In the genomic region with DNA sequence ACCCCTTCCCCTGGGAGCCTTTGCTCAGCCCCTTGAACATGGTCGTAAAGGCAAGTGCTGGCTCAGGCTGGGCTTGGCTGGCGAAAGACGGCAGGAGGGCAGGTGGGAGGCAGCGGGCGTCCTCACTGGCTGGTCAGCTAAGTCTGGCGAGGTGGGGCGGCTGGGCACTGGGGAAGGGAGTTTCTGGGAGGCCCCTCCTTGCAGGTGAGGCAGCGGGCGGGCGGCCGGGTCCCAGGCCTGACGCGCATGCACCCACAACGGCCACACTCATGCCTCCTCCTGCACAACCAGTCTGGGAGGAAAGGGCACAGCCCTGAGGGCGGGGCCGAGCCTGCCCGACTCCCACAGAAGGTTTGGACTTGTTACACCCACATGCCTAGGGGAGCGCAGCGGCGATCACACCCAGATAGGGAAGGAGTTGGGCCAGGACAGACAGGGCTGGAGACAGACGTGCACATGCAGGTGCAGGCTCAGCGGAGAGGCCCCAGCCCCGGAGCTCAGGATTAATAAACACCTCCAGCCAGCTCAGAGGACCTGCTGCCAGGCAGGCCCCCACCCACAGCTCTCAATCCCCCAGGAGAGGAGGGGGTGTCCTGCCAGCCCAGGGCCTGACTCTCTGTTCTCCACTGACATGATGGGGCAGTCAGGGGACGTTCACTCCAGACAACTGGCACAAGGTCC, we compare ENCODE assay signal across 1 cellular context.
TF ChIP-seq lines count a peak whose summit lies in the region.

A gene (minus strand): TSS at position 148 of the 681 bp plus-strand sequence. CDS start 108 bp downstream, at position 40.

TF ChIP-seq in HepG2, 621 proteins besides CTCF, POLR2A, EP300 and RAD21 (continued from another document and continues in another):
- TF ChIP-seq, protein P1, sequence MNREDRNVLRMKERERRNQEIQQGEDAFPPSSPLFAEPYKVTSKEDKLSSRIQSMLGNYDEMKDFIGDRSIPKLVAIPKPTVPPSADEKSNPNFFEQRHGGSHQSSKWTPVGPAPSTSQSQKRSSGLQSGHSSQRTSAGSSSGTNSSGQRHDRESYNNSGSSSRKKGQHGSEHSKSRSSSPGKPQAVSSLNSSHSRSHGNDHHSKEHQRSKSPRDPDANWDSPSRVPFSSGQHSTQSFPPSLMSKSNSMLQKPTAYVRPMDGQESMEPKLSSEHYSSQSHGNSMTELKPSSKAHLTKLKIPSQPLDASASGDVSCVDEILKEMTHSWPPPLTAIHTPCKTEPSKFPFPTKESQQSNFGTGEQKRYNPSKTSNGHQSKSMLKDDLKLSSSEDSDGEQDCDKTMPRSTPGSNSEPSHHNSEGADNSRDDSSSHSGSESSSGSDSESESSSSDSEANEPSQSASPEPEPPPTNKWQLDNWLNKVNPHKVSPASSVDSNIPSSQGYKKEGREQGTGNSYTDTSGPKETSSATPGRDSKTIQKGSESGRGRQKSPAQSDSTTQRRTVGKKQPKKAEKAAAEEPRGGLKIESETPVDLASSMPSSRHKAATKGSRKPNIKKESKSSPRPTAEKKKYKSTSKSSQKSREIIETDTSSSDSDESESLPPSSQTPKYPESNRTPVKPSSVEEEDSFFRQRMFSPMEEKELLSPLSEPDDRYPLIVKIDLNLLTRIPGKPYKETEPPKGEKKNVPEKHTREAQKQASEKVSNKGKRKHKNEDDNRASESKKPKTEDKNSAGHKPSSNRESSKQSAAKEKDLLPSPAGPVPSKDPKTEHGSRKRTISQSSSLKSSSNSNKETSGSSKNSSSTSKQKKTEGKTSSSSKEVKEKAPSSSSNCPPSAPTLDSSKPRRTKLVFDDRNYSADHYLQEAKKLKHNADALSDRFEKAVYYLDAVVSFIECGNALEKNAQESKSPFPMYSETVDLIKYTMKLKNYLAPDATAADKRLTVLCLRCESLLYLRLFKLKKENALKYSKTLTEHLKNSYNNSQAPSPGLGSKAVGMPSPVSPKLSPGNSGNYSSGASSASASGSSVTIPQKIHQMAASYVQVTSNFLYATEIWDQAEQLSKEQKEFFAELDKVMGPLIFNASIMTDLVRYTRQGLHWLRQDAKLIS (CRISPR knock-in tag; IDR thresholded peaks at IDR 0.05): no peak
- TF ChIP-seq, protein P2, sequence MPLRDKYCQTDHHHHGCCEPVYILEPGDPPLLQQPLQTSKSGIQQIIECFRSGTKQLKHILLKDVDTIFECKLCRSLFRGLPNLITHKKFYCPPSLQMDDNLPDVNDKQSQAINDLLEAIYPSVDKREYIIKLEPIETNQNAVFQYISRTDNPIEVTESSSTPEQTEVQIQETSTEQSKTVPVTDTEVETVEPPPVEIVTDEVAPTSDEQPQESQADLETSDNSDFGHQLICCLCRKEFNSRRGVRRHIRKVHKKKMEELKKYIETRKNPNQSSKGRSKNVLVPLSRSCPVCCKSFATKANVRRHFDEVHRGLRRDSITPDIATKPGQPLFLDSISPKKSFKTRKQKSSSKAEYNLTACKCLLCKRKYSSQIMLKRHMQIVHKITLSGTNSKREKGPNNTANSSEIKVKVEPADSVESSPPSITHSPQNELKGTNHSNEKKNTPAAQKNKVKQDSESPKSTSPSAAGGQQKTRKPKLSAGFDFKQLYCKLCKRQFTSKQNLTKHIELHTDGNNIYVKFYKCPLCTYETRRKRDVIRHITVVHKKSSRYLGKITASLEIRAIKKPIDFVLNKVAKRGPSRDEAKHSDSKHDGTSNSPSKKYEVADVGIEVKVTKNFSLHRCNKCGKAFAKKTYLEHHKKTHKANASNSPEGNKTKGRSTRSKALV (CRISPR knock-in tag; IDR thresholded peaks at IDR 0.05): peak; percentile 55; the same call in 1 of the 2 replicates
- TF ChIP-seq ZFP90 (CRISPR knock-in tag; IDR thresholded peaks at IDR 0.05; ENCODE audit: borderline replicate concordance): peak; percentile 85; the same call in 1 of the 2 replicates
- TF ChIP-seq ZNF768 (CRISPR knock-in tag; IDR thresholded peaks at IDR 0.05): peak; percentile 31; the same call in 1 of the 2 replicates
- TF ChIP-seq AKAP8 (CRISPR knock-in tag; IDR thresholded peaks at IDR 0.05): peak; percentile 38; the same call in 1 of the 2 replicates
- TF ChIP-seq, protein P3, sequence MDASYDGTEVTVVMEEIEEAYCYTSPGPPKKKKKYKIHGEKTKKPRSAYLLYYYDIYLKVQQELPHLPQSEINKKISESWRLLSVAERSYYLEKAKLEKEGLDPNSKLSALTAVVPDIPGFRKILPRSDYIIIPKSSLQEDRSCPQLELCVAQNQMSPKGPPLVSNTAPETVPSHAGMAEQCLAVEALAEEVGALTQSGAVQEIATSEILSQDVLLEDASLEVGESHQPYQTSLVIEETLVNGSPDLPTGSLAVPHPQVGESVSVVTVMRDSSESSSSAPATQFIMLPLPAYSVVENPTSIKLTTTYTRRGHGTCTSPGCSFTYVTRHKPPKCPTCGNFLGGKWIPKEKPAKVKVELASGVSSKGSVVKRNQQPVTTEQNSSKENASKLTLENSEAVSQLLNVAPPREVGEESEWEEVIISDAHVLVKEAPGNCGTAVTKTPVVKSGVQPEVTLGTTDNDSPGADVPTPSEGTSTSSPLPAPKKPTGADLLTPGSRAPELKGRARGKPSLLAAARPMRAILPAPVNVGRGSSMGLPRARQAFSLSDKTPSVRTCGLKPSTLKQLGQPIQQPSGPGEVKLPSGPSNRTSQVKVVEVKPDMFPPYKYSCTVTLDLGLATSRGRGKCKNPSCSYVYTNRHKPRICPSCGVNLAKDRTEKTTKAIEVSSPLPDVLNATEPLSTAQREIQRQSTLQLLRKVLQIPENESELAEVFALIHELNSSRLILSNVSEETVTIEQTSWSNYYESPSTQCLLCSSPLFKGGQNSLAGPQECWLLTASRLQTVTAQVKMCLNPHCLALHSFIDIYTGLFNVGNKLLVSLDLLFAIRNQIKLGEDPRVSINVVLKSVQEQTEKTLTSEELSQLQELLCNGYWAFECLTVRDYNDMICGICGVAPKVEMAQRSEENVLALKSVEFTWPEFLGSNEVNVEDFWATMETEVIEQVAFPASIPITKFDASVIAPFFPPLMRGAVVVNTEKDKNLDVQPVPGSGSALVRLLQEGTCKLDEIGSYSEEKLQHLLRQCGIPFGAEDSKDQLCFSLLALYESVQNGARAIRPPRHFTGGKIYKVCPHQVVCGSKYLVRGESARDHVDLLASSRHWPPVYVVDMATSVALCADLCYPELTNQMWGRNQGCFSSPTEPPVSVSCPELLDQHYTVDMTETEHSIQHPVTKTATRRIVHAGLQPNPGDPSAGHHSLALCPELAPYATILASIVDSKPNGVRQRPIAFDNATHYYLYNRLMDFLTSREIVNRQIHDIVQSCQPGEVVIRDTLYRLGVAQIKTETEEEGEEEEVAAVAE (CRISPR knock-in tag; IDR thresholded peaks at IDR 0.05; ENCODE audit: borderline replicate concordance): peak; percentile 56; the same call in 1 of the 2 replicates
- peak; percentile 69 for TF ChIP-seq POLR2AphosphoS5 (IDR thresholded peaks at IDR 0.05; ENCODE audit: low read depth, low read length)
- TF ChIP-seq, protein P4, sequence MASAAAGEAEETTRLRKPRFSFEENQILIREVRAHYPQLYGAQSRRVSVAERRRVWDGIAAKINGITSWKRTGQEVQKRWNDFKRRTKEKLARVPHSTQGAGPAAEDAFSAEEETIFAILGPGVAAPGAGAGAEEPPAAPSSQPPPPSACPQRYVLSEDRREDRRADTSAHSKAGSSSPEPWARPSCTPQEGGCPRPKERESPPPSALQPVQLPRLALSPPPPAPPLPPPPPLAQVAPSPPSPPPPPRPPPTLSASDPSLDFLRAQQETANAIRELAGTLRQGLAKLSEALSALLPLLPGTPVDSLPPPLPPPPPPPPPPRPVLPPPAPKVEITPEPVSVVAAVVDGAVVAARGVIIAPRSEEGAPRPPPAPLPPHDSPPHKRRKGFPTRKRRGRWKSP (CRISPR knock-in tag; IDR thresholded peaks at IDR 0.05): no peak
- TF ChIP-seq, protein P5, sequence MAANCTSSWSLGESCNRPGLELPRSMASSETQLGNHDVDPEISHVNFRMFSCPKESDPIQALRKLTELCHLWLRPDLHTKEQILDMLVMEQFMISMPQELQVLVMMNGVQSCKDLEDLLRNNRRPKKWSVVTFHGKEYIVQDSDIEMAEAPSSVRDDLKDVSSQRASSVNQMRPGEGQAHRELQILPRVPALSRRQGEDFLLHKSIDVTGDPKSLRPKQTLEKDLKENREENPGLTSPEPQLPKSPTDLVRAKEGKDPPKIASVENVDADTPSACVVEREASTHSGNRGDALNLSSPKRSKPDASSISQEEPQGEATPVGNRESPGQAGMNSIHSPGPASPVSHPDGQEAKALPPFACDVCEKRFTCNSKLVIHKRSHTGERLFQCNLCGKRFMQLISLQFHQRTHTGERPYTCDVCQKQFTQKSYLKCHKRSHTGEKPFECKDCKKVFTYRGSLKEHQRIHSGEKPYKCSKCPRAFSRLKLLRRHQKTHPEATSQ (CRISPR knock-in tag; IDR thresholded peaks at IDR 0.05; ENCODE audit: borderline replicate concordance): peak; percentile 78
- TF ChIP-seq NR1H2 (CRISPR knock-in tag; IDR thresholded peaks at IDR 0.05; ENCODE audit: borderline replicate concordance, low read depth): no peak
- no peak for TF ChIP-seq TCF7L2 (IDR thresholded peaks at IDR 0.05; ENCODE audit: low read depth, low read length)
- TF ChIP-seq RELA (CRISPR knock-in tag; IDR thresholded peaks at IDR 0.05): peak; percentile 59; the same call in 1 of the 2 replicates
- TF ChIP-seq JDP2 (CRISPR knock-in tag; IDR thresholded peaks at IDR 0.05; ENCODE audit: borderline replicate concordance): no peak
- TF ChIP-seq ZNF570 (CRISPR knock-in tag; IDR thresholded peaks at IDR 0.05; ENCODE audit: borderline replicate concordance): no peak; the same call in 1 of the 2 replicates
- TF ChIP-seq PHF8 (CRISPR knock-in tag; IDR thresholded peaks at IDR 0.05): peak; percentile 76; the same call in 1 of the 2 replicates
- TF ChIP-seq KLF6 (CRISPR knock-in tag; IDR thresholded peaks at IDR 0.05): no peak; the same call in 1 of the 2 replicates
- TF ChIP-seq, protein P6, sequence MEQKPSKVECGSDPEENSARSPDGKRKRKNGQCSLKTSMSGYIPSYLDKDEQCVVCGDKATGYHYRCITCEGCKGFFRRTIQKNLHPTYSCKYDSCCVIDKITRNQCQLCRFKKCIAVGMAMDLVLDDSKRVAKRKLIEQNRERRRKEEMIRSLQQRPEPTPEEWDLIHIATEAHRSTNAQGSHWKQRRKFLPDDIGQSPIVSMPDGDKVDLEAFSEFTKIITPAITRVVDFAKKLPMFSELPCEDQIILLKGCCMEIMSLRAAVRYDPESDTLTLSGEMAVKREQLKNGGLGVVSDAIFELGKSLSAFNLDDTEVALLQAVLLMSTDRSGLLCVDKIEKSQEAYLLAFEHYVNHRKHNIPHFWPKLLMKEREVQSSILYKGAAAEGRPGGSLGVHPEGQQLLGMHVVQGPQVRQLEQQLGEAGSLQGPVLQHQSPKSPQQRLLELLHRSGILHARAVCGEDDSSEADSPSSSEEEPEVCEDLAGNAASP (CRISPR knock-in tag; IDR thresholded peaks at IDR 0.05; ENCODE audit: borderline replicate concordance): peak; percentile 10; the same call in 1 of the 2 replicates
- TF ChIP-seq, protein P7, sequence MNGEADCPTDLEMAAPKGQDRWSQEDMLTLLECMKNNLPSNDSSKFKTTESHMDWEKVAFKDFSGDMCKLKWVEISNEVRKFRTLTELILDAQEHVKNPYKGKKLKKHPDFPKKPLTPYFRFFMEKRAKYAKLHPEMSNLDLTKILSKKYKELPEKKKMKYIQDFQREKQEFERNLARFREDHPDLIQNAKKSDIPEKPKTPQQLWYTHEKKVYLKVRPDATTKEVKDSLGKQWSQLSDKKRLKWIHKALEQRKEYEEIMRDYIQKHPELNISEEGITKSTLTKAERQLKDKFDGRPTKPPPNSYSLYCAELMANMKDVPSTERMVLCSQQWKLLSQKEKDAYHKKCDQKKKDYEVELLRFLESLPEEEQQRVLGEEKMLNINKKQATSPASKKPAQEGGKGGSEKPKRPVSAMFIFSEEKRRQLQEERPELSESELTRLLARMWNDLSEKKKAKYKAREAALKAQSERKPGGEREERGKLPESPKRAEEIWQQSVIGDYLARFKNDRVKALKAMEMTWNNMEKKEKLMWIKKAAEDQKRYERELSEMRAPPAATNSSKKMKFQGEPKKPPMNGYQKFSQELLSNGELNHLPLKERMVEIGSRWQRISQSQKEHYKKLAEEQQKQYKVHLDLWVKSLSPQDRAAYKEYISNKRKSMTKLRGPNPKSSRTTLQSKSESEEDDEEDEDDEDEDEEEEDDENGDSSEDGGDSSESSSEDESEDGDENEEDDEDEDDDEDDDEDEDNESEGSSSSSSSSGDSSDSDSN (CRISPR knock-in tag; IDR thresholded peaks at IDR 0.05): peak; percentile 93
- no peak for TF ChIP-seq FOXP1 (IDR thresholded peaks at IDR 0.05)
- 0 out of 2 replicates have a peak, but pooled peaks have one; percentile 36 for TF ChIP-seq FOXP1 (CRISPR knock-in tag; IDR thresholded peaks at IDR 0.05)
- no peak for TF ChIP-seq ZNF180 (CRISPR knock-in tag; IDR thresholded peaks at IDR 0.05; ENCODE audit: borderline replicate concordance, low read depth)
- TF ChIP-seq, protein P8, sequence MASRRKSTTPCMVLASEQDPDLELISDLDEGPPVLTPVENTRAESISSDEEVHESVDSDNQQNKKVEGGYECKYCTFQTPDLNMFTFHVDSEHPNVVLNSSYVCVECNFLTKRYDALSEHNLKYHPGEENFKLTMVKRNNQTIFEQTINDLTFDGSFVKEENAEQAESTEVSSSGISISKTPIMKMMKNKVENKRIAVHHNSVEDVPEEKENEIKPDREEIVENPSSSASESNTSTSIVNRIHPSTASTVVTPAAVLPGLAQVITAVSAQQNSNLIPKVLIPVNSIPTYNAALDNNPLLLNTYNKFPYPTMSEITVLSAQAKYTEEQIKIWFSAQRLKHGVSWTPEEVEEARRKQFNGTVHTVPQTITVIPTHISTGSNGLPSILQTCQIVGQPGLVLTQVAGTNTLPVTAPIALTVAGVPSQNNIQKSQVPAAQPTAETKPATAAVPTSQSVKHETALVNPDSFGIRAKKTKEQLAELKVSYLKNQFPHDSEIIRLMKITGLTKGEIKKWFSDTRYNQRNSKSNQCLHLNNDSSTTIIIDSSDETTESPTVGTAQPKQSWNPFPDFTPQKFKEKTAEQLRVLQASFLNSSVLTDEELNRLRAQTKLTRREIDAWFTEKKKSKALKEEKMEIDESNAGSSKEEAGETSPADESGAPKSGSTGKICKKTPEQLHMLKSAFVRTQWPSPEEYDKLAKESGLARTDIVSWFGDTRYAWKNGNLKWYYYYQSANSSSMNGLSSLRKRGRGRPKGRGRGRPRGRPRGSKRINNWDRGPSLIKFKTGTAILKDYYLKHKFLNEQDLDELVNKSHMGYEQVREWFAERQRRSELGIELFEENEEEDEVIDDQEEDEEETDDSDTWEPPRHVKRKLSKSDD (CRISPR knock-in tag; IDR thresholded peaks at IDR 0.05; ENCODE audit: low read depth): peak; percentile 82; the same call in 1 of the 2 replicates
- peak; percentile 55 for TF ChIP-seq HOXA3 (CRISPR knock-in tag; IDR thresholded peaks at IDR 0.05)
- no peak for TF ChIP-seq NR2F6 (IDR thresholded peaks at IDR 0.05)
- no peak; the same call in none of the 2 replicates for TF ChIP-seq NR2F6 (CRISPR knock-in tag; IDR thresholded peaks at IDR 0.05)
- TF ChIP-seq ISX (CRISPR knock-in tag; conservative IDR thresholded peaks at IDR 0.05): no peak
- peak; percentile 62; the same call in 1 of the 2 replicates for TF ChIP-seq ZBTB20 (CRISPR knock-in tag; IDR thresholded peaks at IDR 0.05; ENCODE audit: borderline replicate concordance, low read depth)
- TF ChIP-seq HNF4A (CRISPR knock-in tag; IDR thresholded peaks at IDR 0.05): peak; percentile 26
- TF ChIP-seq, protein P9, sequence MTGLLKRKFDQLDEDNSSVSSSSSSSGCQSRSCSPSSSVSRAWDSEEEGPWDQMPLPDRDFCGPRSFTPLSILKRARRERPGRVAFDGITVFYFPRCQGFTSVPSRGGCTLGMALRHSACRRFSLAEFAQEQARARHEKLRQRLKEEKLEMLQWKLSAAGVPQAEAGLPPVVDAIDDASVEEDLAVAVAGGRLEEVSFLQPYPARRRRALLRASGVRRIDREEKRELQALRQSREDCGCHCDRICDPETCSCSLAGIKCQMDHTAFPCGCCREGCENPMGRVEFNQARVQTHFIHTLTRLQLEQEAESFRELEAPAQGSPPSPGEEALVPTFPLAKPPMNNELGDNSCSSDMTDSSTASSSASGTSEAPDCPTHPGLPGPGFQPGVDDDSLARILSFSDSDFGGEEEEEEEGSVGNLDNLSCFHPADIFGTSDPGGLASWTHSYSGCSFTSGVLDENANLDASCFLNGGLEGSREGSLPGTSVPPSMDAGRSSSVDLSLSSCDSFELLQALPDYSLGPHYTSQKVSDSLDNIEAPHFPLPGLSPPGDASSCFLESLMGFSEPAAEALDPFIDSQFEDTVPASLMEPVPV (CRISPR knock-in tag; IDR thresholded peaks at IDR 0.05): peak; percentile 82
